In the genomic region with DNA sequence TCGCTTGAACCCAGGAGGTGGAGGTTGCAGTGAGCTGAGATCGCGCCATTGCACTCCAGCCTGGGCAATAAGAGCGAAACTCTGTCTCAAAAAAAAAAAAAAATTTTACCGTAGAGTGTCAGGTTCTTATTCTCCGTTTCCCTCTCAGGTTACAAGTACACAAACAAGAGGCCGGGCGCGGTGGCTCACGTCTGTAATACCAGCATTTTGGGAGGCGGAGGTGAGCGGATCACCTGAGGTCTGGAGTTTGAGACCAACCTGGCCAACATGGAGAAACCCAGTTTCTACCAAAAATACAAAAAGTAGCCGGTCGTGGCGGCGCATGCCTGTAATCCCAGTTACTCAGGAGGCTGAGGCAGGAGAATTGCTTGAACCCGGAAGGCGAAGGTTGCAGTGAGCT, we compare ENCODE assay signal across 7 cellular contexts. TPM values are rescaled to one million over a fixed set of nuclear protein-coding genes. Genes with fewer than 3 reads are reported as not detected.
DNase-seq lines count a peak whose midpoint lies in the region; ATAC-seq and TF ChIP-seq lines count a peak whose summit lies in the region.
"Not testable (repeated sequence)": the region's sequence is repeated elsewhere in the genome, so short reads cannot be mapped to it uniquely, and the experiment has no call there.

No MANE protein-coding gene starts in this region.

- POLR2A ChIA-PET in activated CD8-positive, alpha-beta T cell treated with anti-CD3 and anti-CD28 coated beads for 36 hours (lab: Charles Lee): interaction anchor here (0.6 to 1.1 kb wide), 4 partner anchors 74 to 135 kb away, joined by 3 to 4 read pairs (median 4); a partner anchor contains a TSS

- peak; percentile 37 for DNase-seq in NCI-H2171 treated with DMSO at 0.1 percent for 48 hours (lab: John Stamatoyannopoulos, UW)
- not testable (repeated sequence) for DNase-seq in activated CD8-positive, alpha-beta T cell treated with anti-CD3 and anti-CD28 coated beads for 36 hours; caudate nucleus (lab: John Stamatoyannopoulos, UW); cardiac muscle cell (ENCODE audit: low read depth in 1 of 2, low spot score in 1 of 2); mesothelial cell of epicardium (ENCODE audit: low spot score in 2 of 2, unreplicated experiment in 2 of 2); skeletal muscle cell (ENCODE audit: low read depth)

- peak overlapping the region; percentile 97 for H3K27ac ChIP-seq in caudate nucleus (ENCODE audit: low read depth, low read length)
- H3K27ac ChIP-seq in cardiac muscle cell: peak overlapping the region; percentile 94

- H3K4me3 ChIP-seq in GM08714 (ENCODE audit: low read length): peak overlapping the region; percentile 97
- peak overlapping the region; percentile 69 for H3K4me3 ChIP-seq in cardiac muscle cell
- peak overlapping the region; percentile 85 for H3K4me3 ChIP-seq in skeletal muscle cell (ENCODE audit: low read depth, low read length)

- TF ChIP-seq CTCF in activated CD8-positive, alpha-beta T cell treated with anti-CD3 and anti-CD28 coated beads for 36 hours (IDR thresholded peaks at IDR 0.05); cardiac muscle cell (IDR thresholded peaks at IDR 0.05; ENCODE audit: low read depth, low read length); mesothelial cell of epicardium (IDR thresholded peaks at IDR 0.05; ENCODE audit: unreplicated experiment): not testable (repeated sequence)

- H3K36me3 Mint-ChIP-seq in activated CD8-positive, alpha-beta T cell treated with anti-CD3 and anti-CD28 coated beads for 36 hours (ENCODE audit: low read depth): peaks cover 17% of the 10 kb centered on the region
- peaks cover 29% of the 10 kb centered on the region for H3K36me3 Mint-ChIP-seq in mesothelial cell of epicardium

- H3K9me3 Mint-ChIP-seq in activated CD8-positive, alpha-beta T cell treated with anti-CD3 and anti-CD28 coated beads for 36 hours: not testable (repeated sequence)
- H3K9me3 Mint-ChIP-seq in mesothelial cell of epicardium: peaks cover 19% of the 10 kb centered on the region

- intact Hi-C loops in activated CD8-positive, alpha-beta T cell treated with anti-CD3 and anti-CD28 coated beads for 36 hours (cut with micrococcal nuclease): not testable (repeated sequence)

- peaks cover 11% of the 10 kb centered on the region for H3K4me1 ChIP-seq in cardiac muscle cell (ENCODE audit: low read depth)

- CTCF ChIA-PET in activated CD8-positive, alpha-beta T cell treated with anti-CD3 and anti-CD28 coated beads for 36 hours (lab: Charles Lee): interaction anchor here (0.6 to 0.9 kb wide), 2 partner anchors 55 to 226 kb away, joined by 3 to 4 read pairs; no protein-coding TSS in a partner anchor

- not testable (repeated sequence) for H3K9me3 ChIP-seq in cardiac muscle cell (ENCODE audit: low read depth)

- H3K4me3 Mint-ChIP-seq in activated CD8-positive, alpha-beta T cell treated with anti-CD3 and anti-CD28 coated beads for 36 hours: peak overlapping the region; percentile 84
- H3K4me3 Mint-ChIP-seq in mesothelial cell of epicardium: peak overlapping the region; percentile 90

- H3K27ac Mint-ChIP-seq in activated CD8-positive, alpha-beta T cell treated with anti-CD3 and anti-CD28 coated beads for 36 hours: peak overlapping the region; percentile 86
- peak overlapping the region; percentile 99 for H3K27ac Mint-ChIP-seq in mesothelial cell of epicardium

- H3K27me3 ChIP-seq in cardiac muscle cell: not testable (repeated sequence)

- peaks cover 41% of the 10 kb centered on the region for H3K4me1 Mint-ChIP-seq in activated CD8-positive, alpha-beta T cell treated with anti-CD3 and anti-CD28 coated beads for 36 hours (ENCODE audit: low read depth)
- peaks cover 25% of the 10 kb centered on the region for H3K4me1 Mint-ChIP-seq in mesothelial cell of epicardium

- ATAC-seq in activated CD8-positive, alpha-beta T cell treated with anti-CD3 and anti-CD28 coated beads for 36 hours: not testable (repeated sequence)

- H3K27me3 Mint-ChIP-seq in activated CD8-positive, alpha-beta T cell treated with anti-CD3 and anti-CD28 coated beads for 36 hours; mesothelial cell of epicardium (ENCODE audit: low read depth): not testable (repeated sequence)

- H3K36me3 ChIP-seq in cardiac muscle cell: not testable (repeated sequence)

RNA-seq across cellular contexts. Expression of a gene that starts 1.1 kb away (rescaled TPM):
- total RNA-seq in activated CD8-positive, alpha-beta T cell treated with anti-CD3 and anti-CD28 coated beads for 36 hours: 1 to 10 TPM; 6.2 to 7.4 TPM
- 9.0 and 12.8 TPM in 2 replicates for total RNA-seq in cardiac muscle cell
- 7.3 and 11.2 TPM in 2 replicates for polyA plus RNA-seq in cardiac muscle cell
- 20.0 to 23.6 TPM (median 21.8 TPM) in 3 replicates for total RNA-seq in mesothelial cell of epicardium
